Comparison of ENCODE assay signal across 13 cellular contexts in the genomic region with DNA sequence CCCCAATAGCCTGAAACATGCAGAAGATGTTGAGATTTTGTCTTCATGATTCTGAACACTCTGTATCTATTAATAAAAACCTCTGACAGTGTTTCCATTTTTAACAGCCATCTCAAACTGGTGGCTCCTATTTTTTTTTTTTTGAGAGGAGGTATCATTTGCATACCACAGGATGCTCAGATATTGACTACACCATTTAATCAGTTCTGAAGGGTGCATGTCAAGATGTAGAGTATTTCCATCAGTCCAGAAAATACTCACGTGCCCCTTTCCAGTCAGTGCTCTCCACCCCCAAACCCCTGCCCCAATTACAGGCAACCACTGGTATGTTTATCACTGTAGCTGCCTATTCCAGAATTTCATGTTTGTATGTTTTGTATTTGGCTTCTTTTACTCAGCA.
A peak's percentile ranks its signal among the peaks of the same experiment; 100 is the strongest.
DNase-seq lines count a peak whose midpoint lies in the region; ATAC-seq and TF ChIP-seq lines count a peak whose summit lies in the region.
"Had no signal": no experiment of that assay in that cellular context is flagged by ENCODE, and none has a peak within 500 bp of the region (broad histone marks: within the 10 kb centered on the region; RNA-seq: fewer than 3 reads in every experiment).

No MANE protein-coding gene starts in this region.

- no peak overlapping the region for H3K9ac ChIP-seq in SU-DHL-6 (ENCODE audit: low read length)
- H3K9ac ChIP-seq: parathyroid adenoma had no signal

- no peaks in the 10 kb centered on the region for H3K9me3 ChIP-seq in SU-DHL-6 (ENCODE audit: insufficient read depth, low read length)

- H3K4me3 ChIP-seq in GM06990 (replicated peaks; ENCODE audit: low read depth, low read length), result no peak overlapping the region
- H3K4me3 ChIP-seq in SU-DHL-6 (ENCODE audit: insufficient read depth, low read length, poor library complexity, severe bottlenecking), result no peak overlapping the region

- no peak overlapping the region for H2AFZ ChIP-seq in SU-DHL-6 (ENCODE audit: low read depth, low read length, severe bottlenecking)
- H2AFZ ChIP-seq: parathyroid adenoma had no signal

- peak overlapping the region; percentile 65 for H3K27ac ChIP-seq in SU-DHL-6 (ENCODE audit: low read depth, low read length)
- H3K27ac ChIP-seq: parathyroid adenoma had no signal

- DNase-seq in GM06990 (ENCODE audit: extremely low read depth, insufficient read length), result peak; percentile 37
- DNase-seq in NCI-H1436 (lab: John Stamatoyannopoulos, UW), result no peak
- DNase-seq in effector CD8-positive, alpha-beta T cell (lab: John Stamatoyannopoulos, UW), result no peak
- no peak for DNase-seq in Kasumi-1 (lab: John Stamatoyannopoulos, UW)
- DNase-seq in NOMO-1 (lab: John Stamatoyannopoulos, UW; ENCODE audit: unreplicated experiment in 2 of 2), result no peak
- DNase-seq: activated naive CD8-positive, alpha-beta T cell treated with anti-CD3 and anti-CD28 coated beads, Interleukin-2, amount 10 ng/mL, durations not matched to agents 7 days and 5 days; H9; NK-92 treated with Interleukin-12 subunit alpha and Interleukin-12 subunit beta, amount 100 ng/mL, for 24 hours; T1000 had no signal

- peak overlapping the region; percentile 13 for H3K4me2 ChIP-seq in SU-DHL-6 (ENCODE audit: low read depth, low read length, poor library complexity, severe bottlenecking)

- TF ChIP-seq CTCF in GM06990 (IDR thresholded peaks at IDR 0.05; ENCODE audit: insufficient read depth, low read length, poor library complexity, severe bottlenecking) (no peak), SU-DHL-6 (IDR thresholded peaks at IDR 0.05; ENCODE audit: insufficient read depth, low read length, poor library complexity, severe bottlenecking) (no peak)

- ATAC-seq in GM18907 (IDR thresholded peaks at IDR 0.05; ENCODE audit: unreplicated experiment), result peak; percentile 76
- ATAC-seq in HG02870 (IDR thresholded peaks at IDR 0.05; ENCODE audit: unreplicated experiment), result peak; percentile 71

- no peaks in the 10 kb centered on the region for H4K20me1 ChIP-seq in SU-DHL-6 (ENCODE audit: low read depth, low read length)

- H3K9me2 ChIP-seq in SU-DHL-6 (replicated peaks; ENCODE audit: insufficient read depth, low read length), result no peaks in the 10 kb centered on the region

- H3K79me2 ChIP-seq in SU-DHL-6 (ENCODE audit: insufficient read depth, low read length), result peaks cover 64% of the 10 kb centered on the region
- H3K79me2 ChIP-seq: parathyroid adenoma had no signal

- H3F3A ChIP-seq in SU-DHL-6 (ENCODE audit: insufficient read depth), result peaks cover 46% of the 10 kb centered on the region; the same call in 1 of the 2 replicates

- peaks cover 5% of the 10 kb centered on the region for H3K36me3 ChIP-seq in GM06990 (ENCODE audit: control insufficient read depth, insufficient read depth, low read length)
- peaks cover 70% of the 10 kb centered on the region for H3K36me3 ChIP-seq in SU-DHL-6 (ENCODE audit: low read length)

- H3K27me3 ChIP-seq in GM06990 (replicated peaks; ENCODE audit: control insufficient read depth, insufficient read depth, low read length) (no peaks in the 10 kb centered on the region), SU-DHL-6 (ENCODE audit: low read length) (no peaks in the 10 kb centered on the region)
